Comparison of ENCODE assay signal across 8 cellular contexts in the genomic region with DNA sequence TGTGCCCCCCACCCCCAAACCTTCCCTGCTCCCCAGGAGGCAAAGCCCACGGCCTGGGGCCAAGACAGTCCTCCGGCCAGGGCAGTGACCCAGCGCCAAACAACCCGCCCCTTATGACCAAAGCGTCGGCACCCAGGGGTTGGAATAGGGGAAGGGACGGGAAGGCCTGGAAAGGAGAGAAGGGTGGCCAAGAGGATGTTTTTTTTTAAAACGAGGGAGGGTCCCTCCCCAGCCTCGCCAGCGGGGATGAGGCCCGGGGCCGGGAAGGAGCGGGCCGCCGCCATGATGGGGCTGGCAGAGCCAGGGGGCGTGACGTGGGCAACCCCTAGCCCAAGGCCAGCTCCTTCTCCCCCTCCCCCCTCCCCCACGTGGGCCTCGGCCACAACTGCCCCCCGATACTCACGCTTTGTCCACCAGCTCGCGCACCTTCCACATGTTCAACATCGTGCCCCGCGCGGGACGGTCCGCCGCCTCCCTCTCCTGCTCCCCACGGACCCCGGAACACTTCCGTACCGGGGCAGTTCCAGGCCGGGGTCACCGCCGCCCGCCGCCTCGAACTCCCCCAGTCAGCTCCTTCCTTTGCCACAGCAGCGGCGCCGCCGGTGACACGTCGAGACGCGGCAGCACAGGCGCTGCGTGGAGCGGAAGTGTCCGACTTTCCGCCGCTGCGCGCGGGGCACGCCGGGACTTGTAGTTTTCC. TPM values are rescaled to one million over a fixed set of nuclear protein-coding genes. Genes with fewer than 3 reads are reported as not detected.
DNase-seq lines count a peak whose midpoint lies in the region; ATAC-seq and TF ChIP-seq lines count a peak whose summit lies in the region.

A gene (minus strand): TSS at position 619 of the 700 bp plus-strand sequence. CDS start 175 bp downstream, at position 444.

- H3K27ac ChIP-seq in AG04450 (ENCODE audit: low read depth, low read length) = peak within 1 kb of the TSS; percentile 77

- peak within 1 kb of the TSS; percentile 92 for H3K4me3 ChIP-seq in AG04450 (ENCODE audit: low read depth, low read length)

- CTCF ChIA-PET in AG04450 (lab: Charles Lee) = interaction anchor here (0.7 to 3.5 kb wide), 5 partner anchors 38 to 96 kb away, joined by 3 to 25 read pairs (median 3); no protein-coding TSS in a partner anchor

- peak; percentile 41 for DNase-seq in AG04450 (ENCODE audit: low read depth, low spot score)
- DNase-seq in NCI-H446 treated with DMSO at 0.1 percent for 48 hours (lab: John Stamatoyannopoulos, UW) = peak; percentile 74
- DNase-seq in activated CD4-positive, alpha-beta T cell treated with anti-CD3 and anti-CD28 coated beads for 1 hour = peak; percentile 82
- peak; percentile 40 to 77 for DNase-seq in cerebellar nuclear complex (lab: John Stamatoyannopoulos, UW)
- peak; percentile 96 for DNase-seq in islet precursor cell
- peak; percentile 84 to 86 (median 84) for DNase-seq in stimulated activated CD4-positive, alpha-beta T cell treated with anti-CD3 and anti-CD28 coated beads, Interleukin-12 subunit alpha, Interleukin-12 subunit beta, amount 100 ng/mL, for 48 hours (ENCODE audit: low read depth in 2 of 3, low spot score in 1 of 3)

- H3K9me3 ChIP-seq in AG04450 (ENCODE audit: control insufficient read depth, insufficient read depth, low read length) = no peaks in the 10 kb centered on the region; the same call in 1 of the 2 replicates

- no peak for TF ChIP-seq CTCF in AG04450 (IDR thresholded peaks at IDR 0.05; ENCODE audit: low read depth, low read length)

- ATAC-seq in GM18909 (IDR thresholded peaks at IDR 0.05; ENCODE audit: poor library complexity, unreplicated experiment) = peak; percentile 66
- peak; percentile 51 for ATAC-seq in HG03196 (IDR thresholded peaks at IDR 0.05; ENCODE audit: unreplicated experiment)

- H3K27me3 ChIP-seq in AG04450 (ENCODE audit: control insufficient read depth, insufficient read depth, low read length) = no peaks in the 10 kb centered on the region

- POLR2A ChIA-PET in AG04450 (lab: Yijun Ruan, JAX) = interaction anchor here (0.5 to 1.4 kb wide), 4 partner anchors 36 to 1144 kb away, joined by 3 to 8 read pairs (median 3); no protein-coding TSS in a partner anchor

RNA-seq across cellular contexts. Expression of the gene that starts here (rescaled TPM):
- polyA plus RNA-seq in AG04450 (2011; rRNA removed) = 103 and 107 TPM in 2 replicates
- polyA minus RNA-seq in AG04450 (2011; rRNA and poly(A)+ RNA removed) = 186 and 234 TPM in 2 replicates

Comparison
In these comparisons a context has a peak if more than half of its experiments do, and no peak if none do; other contexts are left out.
1. Peak in every context shown above with its lines: DNase-seq, ATAC-seq, H3K4me3 ChIP-seq and H3K27ac ChIP-seq.
2. DNase-seq: peak in every context shown above with its lines; median percentile 96 in islet precursor cell; 84 in stimulated activated CD4-positive, alpha-beta T cell treated with anti-CD3 and anti-CD28 coated beads, Interleukin-12 subunit alpha, Interleukin-12 subunit beta, amount 100 ng/mL, for 48 hours; 82 in activated CD4-positive, alpha-beta T cell treated with anti-CD3 and anti-CD28 coated beads for 1 hour; 74 in NCI-H446 treated with DMSO at 0.1 percent for 48 hours; 58 in cerebellar nuclear complex; 41 in AG04450.